ENCODE assay signal across 21 cellular contexts in genomic region chr5:67657055-67657454, GRCh38.
"Had no signal": no experiment of that assay in that cellular context is flagged by ENCODE, and none has a peak within 500 bp of the region (broad histone marks: within the 10 kb centered on the region; RNA-seq: fewer than 3 reads in every experiment).

No MANE protein-coding gene starts in this region.

- DNase-seq: colonic mucosa; cortex of kidney; effector CD8-positive, alpha-beta T cell; effector memory CD8-positive, alpha-beta T cell; endodermal cell; foreskin keratinocyte; gastrocnemius medialis; glutamatergic neuron; head of caudate nucleus; heart right ventricle; hippocampal formation; left cardiac atrium; left lung; left ventricle myocardium superior; lower lobe of right lung; mesenchymal stem cell; mucosa of descending colon; naive B cell had no signal

- H3K27ac ChIP-seq: colonic mucosa, esophagus muscularis mucosa, foreskin keratinocyte, gastrocnemius medialis, heart right ventricle, left lung, lower lobe of right lung had no signal

- H3K9me3 ChIP-seq: colonic mucosa, esophagus muscularis mucosa, gastrocnemius medialis, lower lobe of right lung, mucosa of descending colon had no signal

- FAIRE-seq: endothelial cell of umbilical vein, keratinocyte had no signal

- H3K4me3 ChIP-seq: colonic mucosa, esophagus muscularis mucosa, gastrocnemius medialis, heart right ventricle, left lung, lower lobe of right lung, mucosa of descending colon had no signal

- H3K36me3 ChIP-seq: colonic mucosa, esophagus muscularis mucosa, gastrocnemius medialis, heart right ventricle, left lung, lower lobe of right lung had no signal

- H3K4me1 ChIP-seq: colonic mucosa, foreskin keratinocyte, left lung, lower lobe of right lung had no signal

- H3K27me3 ChIP-seq: colonic mucosa, esophagus muscularis mucosa, foreskin keratinocyte, gastrocnemius medialis, heart right ventricle, left lung had no signal

- ATAC-seq: effector memory CD8-positive, alpha-beta T cell; foreskin keratinocyte; gastrocnemius medialis; heart right ventricle; left cardiac atrium; left lung; left ventricle myocardium superior; lower lobe of right lung; mucosa of descending colon had no signal
